In the genomic region with DNA sequence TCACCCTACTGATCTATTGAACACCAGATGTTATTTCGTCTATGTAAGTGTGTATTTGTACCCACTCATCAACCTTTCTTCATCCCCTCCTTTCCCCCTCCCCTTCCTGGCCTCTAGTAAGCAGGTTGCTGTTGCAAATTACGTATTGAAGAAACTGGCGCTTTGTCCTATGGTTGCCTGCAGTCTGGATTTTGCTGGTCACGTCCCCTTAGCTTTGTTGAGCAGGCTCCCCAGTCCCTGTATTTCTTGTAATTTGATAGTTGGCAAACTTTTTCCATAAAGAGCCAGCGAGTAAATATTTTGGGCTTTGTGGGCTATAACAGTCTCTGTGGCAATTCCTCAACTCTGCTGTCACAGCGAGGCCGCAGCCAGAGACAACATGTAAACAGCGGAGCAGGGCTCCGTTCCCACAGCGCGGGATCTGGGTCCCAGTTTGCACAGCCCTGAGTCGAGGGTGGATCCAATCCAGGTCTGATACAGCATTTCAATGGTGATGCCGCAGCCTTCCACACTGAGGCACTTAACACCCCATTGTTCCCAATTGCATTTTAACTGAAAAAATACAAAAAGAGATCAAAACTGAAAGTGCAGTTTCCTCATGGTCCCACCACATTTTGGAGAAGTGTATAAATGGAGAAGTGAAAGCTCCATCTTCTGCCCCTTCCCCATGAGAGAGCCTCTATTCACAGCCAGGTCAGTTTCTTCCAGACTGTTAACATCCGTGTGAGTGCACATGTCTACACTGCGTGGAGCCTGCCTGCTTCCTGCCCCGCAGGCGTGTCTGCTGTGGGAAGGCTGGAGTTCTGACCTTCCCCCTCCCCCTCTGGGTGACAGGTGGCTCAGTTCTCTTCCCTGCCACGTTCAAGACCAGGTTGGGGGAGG, we compare ENCODE assay signal across 1 cellular context.
TF ChIP-seq lines count a peak whose summit lies in the region.

No MANE protein-coding gene starts in this region.

TF ChIP-seq in HCT116, 20 proteins besides CTCF, POLR2A, EP300 and RAD21 (continued from another document):
- TF ChIP-seq, protein P1, sequence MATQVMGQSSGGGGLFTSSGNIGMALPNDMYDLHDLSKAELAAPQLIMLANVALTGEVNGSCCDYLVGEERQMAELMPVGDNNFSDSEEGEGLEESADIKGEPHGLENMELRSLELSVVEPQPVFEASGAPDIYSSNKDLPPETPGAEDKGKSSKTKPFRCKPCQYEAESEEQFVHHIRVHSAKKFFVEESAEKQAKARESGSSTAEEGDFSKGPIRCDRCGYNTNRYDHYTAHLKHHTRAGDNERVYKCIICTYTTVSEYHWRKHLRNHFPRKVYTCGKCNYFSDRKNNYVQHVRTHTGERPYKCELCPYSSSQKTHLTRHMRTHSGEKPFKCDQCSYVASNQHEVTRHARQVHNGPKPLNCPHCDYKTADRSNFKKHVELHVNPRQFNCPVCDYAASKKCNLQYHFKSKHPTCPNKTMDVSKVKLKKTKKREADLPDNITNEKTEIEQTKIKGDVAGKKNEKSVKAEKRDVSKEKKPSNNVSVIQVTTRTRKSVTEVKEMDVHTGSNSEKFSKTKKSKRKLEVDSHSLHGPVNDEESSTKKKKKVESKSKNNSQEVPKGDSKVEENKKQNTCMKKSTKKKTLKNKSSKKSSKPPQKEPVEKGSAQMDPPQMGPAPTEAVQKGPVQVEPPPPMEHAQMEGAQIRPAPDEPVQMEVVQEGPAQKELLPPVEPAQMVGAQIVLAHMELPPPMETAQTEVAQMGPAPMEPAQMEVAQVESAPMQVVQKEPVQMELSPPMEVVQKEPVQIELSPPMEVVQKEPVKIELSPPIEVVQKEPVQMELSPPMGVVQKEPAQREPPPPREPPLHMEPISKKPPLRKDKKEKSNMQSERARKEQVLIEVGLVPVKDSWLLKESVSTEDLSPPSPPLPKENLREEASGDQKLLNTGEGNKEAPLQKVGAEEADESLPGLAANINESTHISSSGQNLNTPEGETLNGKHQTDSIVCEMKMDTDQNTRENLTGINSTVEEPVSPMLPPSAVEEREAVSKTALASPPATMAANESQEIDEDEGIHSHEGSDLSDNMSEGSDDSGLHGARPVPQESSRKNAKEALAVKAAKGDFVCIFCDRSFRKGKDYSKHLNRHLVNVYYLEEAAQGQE (IDR thresholded peaks at IDR 0.05; ENCODE audit: low read depth), result no peak
- TF ChIP-seq EZH2phosphoT487 (IDR thresholded peaks at IDR 0.05; ENCODE audit: borderline replicate concordance), result no peak
- no peak for TF ChIP-seq FOSL1 (IDR thresholded peaks at IDR 0.05; ENCODE audit: low read depth)
- no peak for TF ChIP-seq SP1 (IDR thresholded peaks at IDR 0.05; ENCODE audit: low read depth)
- TF ChIP-seq EZH2 (IDR thresholded peaks at IDR 0.05), result no peak
- no peak for TF ChIP-seq ELF1 (IDR thresholded peaks at IDR 0.05; ENCODE audit: borderline replicate concordance, low read depth)
- no peak for TF ChIP-seq SRF (IDR thresholded peaks at IDR 0.05; ENCODE audit: low read depth)
